Comparison of ENCODE assay signal across 9 cellular contexts in genomic region chr5:139676951-139677367, GRCh38. TPM values are rescaled to one million over a fixed set of nuclear protein-coding genes. Genes with fewer than 3 reads are reported as not detected.
DNase-seq lines count a peak whose midpoint lies in the region; ATAC-seq and TF ChIP-seq lines count a peak whose summit lies in the region.
"Had no signal": no experiment of that assay in that cellular context is flagged by ENCODE, and none has a peak within 500 bp of the region (broad histone marks: within the 10 kb centered on the region; RNA-seq: fewer than 3 reads in every experiment).

No MANE protein-coding gene starts in this region.

- no peak for TF ChIP-seq POLR2A in suprapubic skin (IDR thresholded peaks at IDR 0.05)
- no peak for TF ChIP-seq POLR2A in lower leg skin (IDR thresholded peaks at IDR 0.05)

- intact Hi-C loops in dorsolateral prefrontal cortex (cut with DNase I) (loop anchor here in 1 of 2 donors (2.0 kb wide), 1 partner anchor 26 kb away; no protein-coding TSS in a partner anchor), lower leg skin (cut with DNase I; ENCODE audit: low total_unique reads) (no loop called here)

- TF ChIP-seq CTCF in dorsolateral prefrontal cortex (IDR thresholded peaks at IDR 0.05 in 54 of 56, conservative IDR thresholded peaks at IDR 0.05 in 2 of 56; ENCODE audit: low read depth in 1 of 56, partially characterized antibody in 56 of 56) (peak in 3 of 56 donors; percentile 4 to 21 (median 6)), suprapubic skin (IDR thresholded peaks at IDR 0.05) (no peak), lower leg skin (IDR thresholded peaks at IDR 0.05) (no peak)

- ATAC-seq in HG02623 (IDR thresholded peaks at IDR 0.05; ENCODE audit: unreplicated experiment): no peak
- ATAC-seq: A549 had no signal

- H3K4me3 ChIP-seq in dorsolateral prefrontal cortex: peak overlapping the region in 45 of 59 donors; percentile 4 to 51 (median 28)
- H3K4me3 ChIP-seq in suprapubic skin: no peak overlapping the region
- H3K4me3 ChIP-seq in lower leg skin (ENCODE audit: low read depth, poor library complexity, severe bottlenecking): no peak overlapping the region
- H3K4me3 ChIP-seq: A549 had no signal

- DNase-seq in NCI-H2029 (lab: John Stamatoyannopoulos, UW): peak; percentile 37
- DNase-seq in NCI-H2029 treated with DMSO at 0.1 percent for 48 hours (lab: John Stamatoyannopoulos, UW): no peak
- DNase-seq in dorsolateral prefrontal cortex: peak; percentile 83 to 93 (median 92)
- peak; percentile 93 for DNase-seq in midbrain (lab: John Stamatoyannopoulos, UW)
- no peak for DNase-seq in suprapubic skin (ENCODE audit: low spot score in 2 of 2)
- DNase-seq in stimulated activated naive CD4-positive, alpha-beta T cell (lab: John Stamatoyannopoulos, UW): no peak
- DNase-seq in lower leg skin (ENCODE audit: low spot score in 2 of 2): no peak

- 51% methylated on average over 26 of the region's 26 CpGs for WGBS in suprapubic skin
- 54 to 65% methylated on average over 16 to 26 of the region's 26 CpGs for WGBS in lower leg skin, 2 donors

- peaks cover 8% of the 10 kb centered on the region for H3K36me3 ChIP-seq in suprapubic skin

- no peaks in the 10 kb centered on the region for H3K9me3 ChIP-seq in suprapubic skin
- H3K9me3 ChIP-seq: A549 had no signal

- no peak for TF ChIP-seq EP300 in suprapubic skin (IDR thresholded peaks at IDR 0.05)

- H3K27me3 ChIP-seq in dorsolateral prefrontal cortex (no peaks in the 10 kb centered on the region), suprapubic skin (no peaks in the 10 kb centered on the region)

- H3K27ac ChIP-seq in dorsolateral prefrontal cortex: peak overlapping the region; percentile 82 to 100 (median 98)
- peak overlapping the region; percentile 35 for H3K27ac ChIP-seq in suprapubic skin
- H3K27ac ChIP-seq: A549 had no signal

- peaks cover 37% of the 10 kb centered on the region for H3K4me1 ChIP-seq in suprapubic skin

RNA-seq across cellular contexts. Expression of gene CXXC5, which starts 28.8 kb away (rescaled TPM):
- total RNA-seq in dorsolateral prefrontal cortex: 100 to 1,000 TPM in 83 of 120 experiments, 10 to 100 TPM in 37; 79.1 to 229 (median 108) TPM
- total RNA-seq in suprapubic skin: 10 to 100 TPM; 21.8 to 40.6 (median 30.1) TPM
- 10 to 100 TPM; 36.4 to 69.3 (median 45.2) TPM for total RNA-seq in lower leg skin

Comparison
In these comparisons a context has a peak if more than half of its experiments do, and no peak if none do; other contexts are left out.
1. DNase-seq: peak in NCI-H2029 (single experiment), dorsolateral prefrontal cortex (10 of 10) and midbrain (single experiment); none in NCI-H2029 treated with DMSO at 0.1 percent for 48 hours (single experiment), suprapubic skin (0 of 2), stimulated activated naive CD4-positive, alpha-beta T cell (0 of 6) and lower leg skin (0 of 2).
2. H3K4me3 ChIP-seq: peak in dorsolateral prefrontal cortex (45 of 59); none in suprapubic skin (single experiment) and lower leg skin (single experiment).